8 cellular contexts compared by ENCODE assay signal in the genomic region with DNA sequence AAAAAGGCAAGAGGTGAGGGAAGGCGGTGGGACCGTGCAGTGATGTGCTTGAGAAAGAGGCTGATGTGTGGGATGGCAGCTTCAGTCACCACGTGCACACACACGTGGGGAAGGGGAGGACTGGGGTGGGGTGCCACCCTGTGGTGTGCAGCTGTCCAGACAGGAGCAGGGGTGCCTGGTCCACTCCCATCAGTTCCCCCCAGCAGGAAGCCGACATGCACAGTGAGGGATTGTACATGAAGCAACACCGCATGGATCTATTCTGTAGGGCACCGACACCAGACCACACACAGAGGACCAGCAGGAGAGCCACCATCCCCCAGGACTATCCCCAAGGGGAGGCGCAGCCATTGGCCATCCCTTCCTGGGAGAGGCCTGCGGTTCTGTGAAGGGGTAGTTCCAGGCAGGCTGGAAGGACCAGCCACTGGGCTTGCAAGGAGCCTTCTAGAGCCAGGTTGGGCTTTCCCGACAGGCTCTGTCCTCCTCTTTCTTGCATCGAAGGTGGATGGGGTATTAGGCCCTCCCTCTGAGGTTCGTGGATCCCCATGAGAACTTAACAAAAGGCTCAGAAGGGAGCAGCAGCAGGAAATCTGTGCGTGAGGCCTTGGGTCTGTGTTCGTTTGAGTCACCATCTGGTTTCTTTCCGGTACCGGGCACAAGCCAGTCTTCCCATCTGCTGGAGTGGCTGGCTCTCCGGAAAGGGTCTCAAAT. TPM values are rescaled to one million over a fixed set of nuclear protein-coding genes. Genes with fewer than 3 reads are reported as not detected.
DNase-seq lines count a peak whose midpoint lies in the region; ATAC-seq and TF ChIP-seq lines count a peak whose summit lies in the region.

No MANE protein-coding gene starts in this region.

- no peak for ATAC-seq in HG02642 (IDR thresholded peaks at IDR 0.05; ENCODE audit: poor library complexity, unreplicated experiment)

- H3K9me3 ChIP-seq in stomach = no peaks in the 10 kb centered on the region

- TF ChIP-seq EP300 in stomach (IDR thresholded peaks at IDR 0.05) = no peak

- H3K4me1 ChIP-seq in stomach = peaks cover 28 to 59% (median 42%) of the 10 kb centered on the region in 4 donors

- intact Hi-C loops in stomach (cut with DNase I; ENCODE audit: low total_unique reads) = loop anchor here (5.0 kb wide), 1 partner anchor 92 kb away; no protein-coding TSS in a partner anchor

- H3K27me3 ChIP-seq in stomach = no peaks in the 10 kb centered on the region

- no peaks in the 10 kb centered on the region for H3K36me3 ChIP-seq in stomach

- TF ChIP-seq CTCF in stomach (IDR thresholded peaks at IDR 0.05) = no peak

- DNase-seq in NCI-H345 (lab: John Stamatoyannopoulos, UW) (peak; percentile 37), NCI-H345 treated with DMSO at 0.1 percent for 48 hours (lab: John Stamatoyannopoulos, UW; ENCODE audit: unreplicated experiment) (no peak), OCI-M1 (lab: John Stamatoyannopoulos, UW) (peak; percentile 11), globus pallidus (ENCODE audit: low spot score) (peak; percentile 61), stomach (no peak), NCI-H187 (lab: John Stamatoyannopoulos, UW) (no peak)
- no peak for DNase-seq in activated CD4-positive, CD25-positive, alpha-beta regulatory T cell (lab: John Stamatoyannopoulos, UW)

- no peak overlapping the region for H3K4me3 ChIP-seq in stomach

- WGBS in stomach, 5 donors = 53 to 69% (median 66%) methylated on average over 13 to 17 of the region's 17 CpGs

- TF ChIP-seq POLR2A in stomach (IDR thresholded peaks at IDR 0.05) = no peak

- H3K27ac ChIP-seq in stomach = peak overlapping the region in 4 of 5 donors; percentile 14 to 79 (median 31)

RNA-seq across cellular contexts. Expression of a gene that starts 59.7 kb away (rescaled TPM):
- 100 to 1,000 TPM in 1 of 5 donors, 10 to 100 TPM in 4; 25.3 to 292 (median 27.2) TPM for total RNA-seq in stomach
- polyA plus RNA-seq in stomach = 10 to 100 TPM in 1 of 3 donors, 1 to 10 TPM in 2; 7.3 to 24.8 (median 9.2) TPM

Comparison
In these comparisons a context has a peak if more than half of its experiments do, and no peak if none do; other contexts are left out.
1. DNase-seq: peak in NCI-H345 (single experiment), OCI-M1 (single experiment) and globus pallidus (single experiment); none in NCI-H345 treated with DMSO at 0.1 percent for 48 hours (single experiment), stomach (single experiment), activated CD4-positive, CD25-positive, alpha-beta regulatory T cell (0 of 4) and NCI-H187 (0 of 2).